1 cellular context compared by ENCODE assay signal in the genomic region with DNA sequence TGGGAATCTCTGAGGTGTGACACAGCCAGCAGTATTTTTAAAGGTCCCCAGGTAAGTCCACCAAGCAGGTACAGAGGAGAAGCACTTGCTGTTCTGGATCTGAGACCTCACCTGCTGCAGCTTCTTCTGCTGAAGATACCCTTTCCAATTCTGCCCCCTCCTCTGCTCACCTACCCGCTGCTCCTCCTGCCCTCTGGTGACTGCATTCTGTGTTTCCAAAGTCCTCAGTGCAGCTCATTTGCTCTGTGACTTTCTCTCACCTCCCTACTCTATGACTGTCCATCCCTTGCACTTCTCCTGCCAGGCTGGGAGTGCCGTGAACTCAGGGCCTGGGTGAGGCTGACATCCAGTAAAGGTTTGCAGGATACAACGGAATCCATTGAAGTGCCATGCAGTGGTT.
TF ChIP-seq lines count a peak whose summit lies in the region.

No MANE protein-coding gene starts in this region.

TF ChIP-seq in H1, 55 proteins besides CTCF, POLR2A, EP300 and RAD21 (continued from another document):
- TF ChIP-seq, protein P1, sequence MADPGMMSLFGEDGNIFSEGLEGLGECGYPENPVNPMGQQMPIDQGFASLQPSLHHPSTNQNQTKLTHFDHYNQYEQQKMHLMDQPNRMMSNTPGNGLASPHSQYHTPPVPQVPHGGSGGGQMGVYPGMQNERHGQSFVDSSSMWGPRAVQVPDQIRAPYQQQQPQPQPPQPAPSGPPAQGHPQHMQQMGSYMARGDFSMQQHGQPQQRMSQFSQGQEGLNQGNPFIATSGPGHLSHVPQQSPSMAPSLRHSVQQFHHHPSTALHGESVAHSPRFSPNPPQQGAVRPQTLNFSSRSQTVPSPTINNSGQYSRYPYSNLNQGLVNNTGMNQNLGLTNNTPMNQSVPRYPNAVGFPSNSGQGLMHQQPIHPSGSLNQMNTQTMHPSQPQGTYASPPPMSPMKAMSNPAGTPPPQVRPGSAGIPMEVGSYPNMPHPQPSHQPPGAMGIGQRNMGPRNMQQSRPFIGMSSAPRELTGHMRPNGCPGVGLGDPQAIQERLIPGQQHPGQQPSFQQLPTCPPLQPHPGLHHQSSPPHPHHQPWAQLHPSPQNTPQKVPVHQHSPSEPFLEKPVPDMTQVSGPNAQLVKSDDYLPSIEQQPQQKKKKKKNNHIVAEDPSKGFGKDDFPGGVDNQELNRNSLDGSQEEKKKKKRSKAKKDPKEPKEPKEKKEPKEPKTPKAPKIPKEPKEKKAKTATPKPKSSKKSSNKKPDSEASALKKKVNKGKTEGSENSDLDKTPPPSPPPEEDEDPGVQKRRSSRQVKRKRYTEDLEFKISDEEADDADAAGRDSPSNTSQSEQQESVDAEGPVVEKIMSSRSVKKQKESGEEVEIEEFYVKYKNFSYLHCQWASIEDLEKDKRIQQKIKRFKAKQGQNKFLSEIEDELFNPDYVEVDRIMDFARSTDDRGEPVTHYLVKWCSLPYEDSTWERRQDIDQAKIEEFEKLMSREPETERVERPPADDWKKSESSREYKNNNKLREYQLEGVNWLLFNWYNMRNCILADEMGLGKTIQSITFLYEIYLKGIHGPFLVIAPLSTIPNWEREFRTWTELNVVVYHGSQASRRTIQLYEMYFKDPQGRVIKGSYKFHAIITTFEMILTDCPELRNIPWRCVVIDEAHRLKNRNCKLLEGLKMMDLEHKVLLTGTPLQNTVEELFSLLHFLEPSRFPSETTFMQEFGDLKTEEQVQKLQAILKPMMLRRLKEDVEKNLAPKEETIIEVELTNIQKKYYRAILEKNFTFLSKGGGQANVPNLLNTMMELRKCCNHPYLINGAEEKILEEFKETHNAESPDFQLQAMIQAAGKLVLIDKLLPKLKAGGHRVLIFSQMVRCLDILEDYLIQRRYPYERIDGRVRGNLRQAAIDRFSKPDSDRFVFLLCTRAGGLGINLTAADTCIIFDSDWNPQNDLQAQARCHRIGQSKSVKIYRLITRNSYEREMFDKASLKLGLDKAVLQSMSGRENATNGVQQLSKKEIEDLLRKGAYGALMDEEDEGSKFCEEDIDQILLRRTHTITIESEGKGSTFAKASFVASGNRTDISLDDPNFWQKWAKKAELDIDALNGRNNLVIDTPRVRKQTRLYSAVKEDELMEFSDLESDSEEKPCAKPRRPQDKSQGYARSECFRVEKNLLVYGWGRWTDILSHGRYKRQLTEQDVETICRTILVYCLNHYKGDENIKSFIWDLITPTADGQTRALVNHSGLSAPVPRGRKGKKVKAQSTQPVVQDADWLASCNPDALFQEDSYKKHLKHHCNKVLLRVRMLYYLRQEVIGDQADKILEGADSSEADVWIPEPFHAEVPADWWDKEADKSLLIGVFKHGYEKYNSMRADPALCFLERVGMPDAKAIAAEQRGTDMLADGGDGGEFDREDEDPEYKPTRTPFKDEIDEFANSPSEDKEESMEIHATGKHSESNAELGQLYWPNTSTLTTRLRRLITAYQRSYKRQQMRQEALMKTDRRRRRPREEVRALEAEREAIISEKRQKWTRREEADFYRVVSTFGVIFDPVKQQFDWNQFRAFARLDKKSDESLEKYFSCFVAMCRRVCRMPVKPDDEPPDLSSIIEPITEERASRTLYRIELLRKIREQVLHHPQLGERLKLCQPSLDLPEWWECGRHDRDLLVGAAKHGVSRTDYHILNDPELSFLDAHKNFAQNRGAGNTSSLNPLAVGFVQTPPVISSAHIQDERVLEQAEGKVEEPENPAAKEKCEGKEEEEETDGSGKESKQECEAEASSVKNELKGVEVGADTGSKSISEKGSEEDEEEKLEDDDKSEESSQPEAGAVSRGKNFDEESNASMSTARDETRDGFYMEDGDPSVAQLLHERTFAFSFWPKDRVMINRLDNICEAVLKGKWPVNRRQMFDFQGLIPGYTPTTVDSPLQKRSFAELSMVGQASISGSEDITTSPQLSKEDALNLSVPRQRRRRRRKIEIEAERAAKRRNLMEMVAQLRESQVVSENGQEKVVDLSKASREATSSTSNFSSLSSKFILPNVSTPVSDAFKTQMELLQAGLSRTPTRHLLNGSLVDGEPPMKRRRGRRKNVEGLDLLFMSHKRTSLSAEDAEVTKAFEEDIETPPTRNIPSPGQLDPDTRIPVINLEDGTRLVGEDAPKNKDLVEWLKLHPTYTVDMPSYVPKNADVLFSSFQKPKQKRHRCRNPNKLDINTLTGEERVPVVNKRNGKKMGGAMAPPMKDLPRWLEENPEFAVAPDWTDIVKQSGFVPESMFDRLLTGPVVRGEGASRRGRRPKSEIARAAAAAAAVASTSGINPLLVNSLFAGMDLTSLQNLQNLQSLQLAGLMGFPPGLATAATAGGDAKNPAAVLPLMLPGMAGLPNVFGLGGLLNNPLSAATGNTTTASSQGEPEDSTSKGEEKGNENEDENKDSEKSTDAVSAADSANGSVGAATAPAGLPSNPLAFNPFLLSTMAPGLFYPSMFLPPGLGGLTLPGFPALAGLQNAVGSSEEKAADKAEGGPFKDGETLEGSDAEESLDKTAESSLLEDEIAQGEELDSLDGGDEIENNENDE (IDR thresholded peaks at IDR 0.05; ENCODE audit: insufficient replicate concordance, low read length), result no peak
- no peak for TF ChIP-seq TBP (IDR thresholded peaks at IDR 0.05; ENCODE audit: low read depth, low read length)
- TF ChIP-seq SAP30 (IDR thresholded peaks at IDR 0.05; ENCODE audit: insufficient read depth, insufficient replicate concordance, low read length), result no peak
- no peak for TF ChIP-seq RXRA (IDR thresholded peaks at IDR 0.05; ENCODE audit: insufficient read depth, low read depth, low read length)
- TF ChIP-seq CBX8 (IDR thresholded peaks at IDR 0.05; ENCODE audit: borderline replicate concordance, low read depth, low read length), result no peak
- TF ChIP-seq, protein P2, sequence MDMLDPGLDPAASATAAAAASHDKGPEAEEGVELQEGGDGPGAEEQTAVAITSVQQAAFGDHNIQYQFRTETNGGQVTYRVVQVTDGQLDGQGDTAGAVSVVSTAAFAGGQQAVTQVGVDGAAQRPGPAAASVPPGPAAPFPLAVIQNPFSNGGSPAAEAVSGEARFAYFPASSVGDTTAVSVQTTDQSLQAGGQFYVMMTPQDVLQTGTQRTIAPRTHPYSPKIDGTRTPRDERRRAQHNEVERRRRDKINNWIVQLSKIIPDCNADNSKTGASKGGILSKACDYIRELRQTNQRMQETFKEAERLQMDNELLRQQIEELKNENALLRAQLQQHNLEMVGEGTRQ (IDR thresholded peaks at IDR 0.05; ENCODE audit: low read length), result no peak
- no peak for TF ChIP-seq BRCA1 (IDR thresholded peaks at IDR 0.05; ENCODE audit: low read depth, low read length)
- no peak for TF ChIP-seq BACH1 (IDR thresholded peaks at IDR 0.05; ENCODE audit: low read length)
- TF ChIP-seq JUN (IDR thresholded peaks at IDR 0.05; ENCODE audit: low read depth, low read length), result no peak
- TF ChIP-seq KDM1A (IDR thresholded peaks at IDR 0.05; ENCODE audit: borderline replicate concordance, low read length), result no peak
- TF ChIP-seq MAX (IDR thresholded peaks at IDR 0.05), result no peak
- no peak for TF ChIP-seq SP1 (IDR thresholded peaks at IDR 0.05; ENCODE audit: low read depth, low read length)
- no peak for TF ChIP-seq E2F6 (IDR thresholded peaks at IDR 0.05)
- no peak for TF ChIP-seq EZH2 (IDR thresholded peaks at IDR 0.05; ENCODE audit: low read depth, low read length, severe bottlenecking)
- no peak for TF ChIP-seq CTBP2 (IDR thresholded peaks at IDR 0.05; ENCODE audit: borderline replicate concordance, insufficient read depth, insufficient read length, low read length)
